ENCODE assay signal across 1 cellular context in genomic region chr17:54956802-54957201, GRCh38.
TF ChIP-seq lines count a peak whose summit lies in the region.

No MANE protein-coding gene starts in this region.

TF ChIP-seq in neural cell, 6 proteins besides CTCF, POLR2A, EP300 and RAD21:
- TF ChIP-seq SMC3 (conservative IDR thresholded peaks at IDR 0.05; ENCODE audit: poor library complexity) (no peak), MXI1 (conservative IDR thresholded peaks at IDR 0.05; ENCODE audit: poor library complexity, severe bottlenecking) (peak; percentile 16), TAF1 (IDR thresholded peaks at IDR 0.05; ENCODE audit: low read depth) (no peak), POLR2AphosphoS5 (IDR thresholded peaks at IDR 0.05) (peak; percentile 48)
